In the genomic region with DNA sequence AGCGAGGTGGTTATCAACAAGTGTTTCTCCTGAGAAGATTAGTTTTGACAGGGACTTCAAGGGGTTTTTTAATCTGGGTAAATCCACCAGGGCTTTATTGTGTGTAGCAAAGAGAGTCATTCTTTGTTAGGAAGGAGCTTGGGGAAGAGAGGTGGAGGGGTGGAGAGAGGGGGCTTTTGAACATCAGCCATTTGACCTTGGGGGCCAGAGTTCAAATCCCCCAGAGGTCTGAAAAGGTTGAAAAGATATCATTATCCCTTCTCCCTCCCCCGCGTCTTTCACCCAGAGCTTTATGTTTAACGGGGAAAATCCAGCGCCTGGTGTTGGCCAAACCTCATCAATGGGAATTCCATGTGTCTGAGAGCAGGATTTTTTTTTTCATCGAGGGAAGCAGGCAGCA, we compare ENCODE assay signal across 1 cellular context.
TF ChIP-seq lines count a peak whose summit lies in the region.

No MANE protein-coding gene starts in this region.

TF ChIP-seq in WTC11, 78 proteins besides CTCF, POLR2A, EP300 and RAD21:
- TF ChIP-seq, protein P1, sequence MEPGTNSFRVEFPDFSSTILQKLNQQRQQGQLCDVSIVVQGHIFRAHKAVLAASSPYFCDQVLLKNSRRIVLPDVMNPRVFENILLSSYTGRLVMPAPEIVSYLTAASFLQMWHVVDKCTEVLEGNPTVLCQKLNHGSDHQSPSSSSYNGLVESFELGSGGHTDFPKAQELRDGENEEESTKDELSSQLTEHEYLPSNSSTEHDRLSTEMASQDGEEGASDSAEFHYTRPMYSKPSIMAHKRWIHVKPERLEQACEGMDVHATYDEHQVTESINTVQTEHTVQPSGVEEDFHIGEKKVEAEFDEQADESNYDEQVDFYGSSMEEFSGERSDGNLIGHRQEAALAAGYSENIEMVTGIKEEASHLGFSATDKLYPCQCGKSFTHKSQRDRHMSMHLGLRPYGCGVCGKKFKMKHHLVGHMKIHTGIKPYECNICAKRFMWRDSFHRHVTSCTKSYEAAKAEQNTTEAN (CRISPR knock-in tag; IDR thresholded peaks at IDR 0.05): no peak
